ENCODE assay signal across 10 cellular contexts in the genomic region with DNA sequence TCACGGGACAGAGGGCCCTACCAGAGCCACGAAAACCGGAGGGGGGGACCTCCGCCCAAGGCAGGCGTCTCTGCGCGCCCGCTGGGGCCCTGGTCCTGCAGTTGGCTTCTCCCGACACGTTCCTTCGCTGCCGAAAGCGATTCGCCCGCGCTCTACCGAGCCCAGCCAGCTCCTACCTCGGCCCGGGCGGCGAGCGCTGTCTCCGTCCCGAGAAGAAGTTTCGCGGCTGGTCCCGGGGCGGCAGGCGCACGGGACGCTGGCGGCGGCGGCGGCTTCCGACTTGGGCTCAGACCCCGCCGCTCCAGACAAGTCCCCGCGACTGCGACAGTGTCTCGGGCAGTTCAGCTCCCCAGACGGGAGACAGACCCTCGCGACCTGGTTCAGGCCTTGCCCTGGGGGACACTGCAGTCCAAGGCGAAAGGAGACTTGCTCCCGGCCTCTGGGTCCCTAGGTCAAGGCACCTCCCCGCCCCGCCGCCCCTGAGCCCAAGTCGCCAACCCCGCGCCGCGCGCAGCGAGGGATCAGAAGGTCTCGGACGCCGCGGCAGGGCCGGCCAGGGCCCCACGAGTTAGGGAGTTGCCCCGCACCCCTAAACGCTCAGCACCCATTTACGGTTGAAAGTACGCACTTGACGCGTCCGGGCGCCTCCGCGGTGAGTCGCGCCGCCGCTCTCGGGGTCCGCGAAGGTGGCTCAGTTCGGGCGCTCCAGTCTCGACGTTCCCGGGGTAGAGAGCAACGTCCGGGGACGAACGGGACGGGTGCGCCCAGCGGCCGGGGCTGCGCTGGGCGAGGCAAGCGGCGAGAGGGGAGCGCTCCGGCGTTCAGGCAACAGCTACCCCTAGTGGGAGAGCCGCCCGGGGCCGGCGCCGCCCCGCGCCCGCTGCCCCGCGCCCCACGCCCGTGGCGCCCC. TPM values are rescaled to one million over a fixed set of nuclear protein-coding genes. Genes with fewer than 3 reads are reported as not detected.
DNase-seq lines count a peak whose midpoint lies in the region; ATAC-seq and TF ChIP-seq lines count a peak whose summit lies in the region.
"Had no signal": no experiment of that assay in that cellular context is flagged by ENCODE, and none has a peak within 500 bp of the region (broad histone marks: within the 10 kb centered on the region; RNA-seq: fewer than 3 reads in every experiment).

No MANE protein-coding gene starts in this region.

- no peaks in the 10 kb centered on the region for H3K36me3 Mint-ChIP-seq in CD8-positive, alpha-beta memory T cell

- ATAC-seq in omental fat pad (ENCODE audit: low FRiP score): peak; percentile 73

- H3K4me3 ChIP-seq in BJ (ENCODE audit: low read depth, low read length) (peak overlapping the region; percentile 22), cardiac muscle cell (peak overlapping the region; percentile 6)
- no peak overlapping the region for H3K4me3 ChIP-seq in CD8-positive, alpha-beta memory T cell (ENCODE audit: low read length)

- H3K9me3 Mint-ChIP-seq in CD8-positive, alpha-beta memory T cell: peaks cover 0 to 10% (median 4%) of the 10 kb centered on the region in 5 donors

- no peak overlapping the region for H3K27ac Mint-ChIP-seq in CD8-positive, alpha-beta memory T cell

- intact Hi-C loops in head of caudate nucleus (cut with DNase I): no loop called here

- no peak overlapping the region for H3K4me3 Mint-ChIP-seq in CD8-positive, alpha-beta memory T cell

- H3K4me1 Mint-ChIP-seq in CD8-positive, alpha-beta memory T cell: peaks cover 0 to 8% (median 4%) of the 10 kb centered on the region in 3 donors

- CTCF ChIA-PET in BJ (lab: Yijun Ruan, JAX): no interaction called here
- CTCF ChIA-PET in CD8-positive, alpha-beta memory T cell (lab: Charles Lee): no interaction called here

- H3K4me1 ChIP-seq in cardiac muscle cell (ENCODE audit: low read depth): no peaks in the 10 kb centered on the region
- H3K4me1 ChIP-seq in CD8-positive, alpha-beta memory T cell (ENCODE audit: insufficient read depth, low read length): no peaks in the 10 kb centered on the region

- POLR2A ChIA-PET in BJ (lab: Charles Lee): no interaction called here
- POLR2A ChIA-PET in CD8-positive, alpha-beta memory T cell (lab: Charles Lee): no interaction called here

- DNase-seq in BJ (ENCODE audit: low read depth) (no peak), NCI-H2171 (lab: John Stamatoyannopoulos, UW) (peak; percentile 44), cardiac muscle cell (ENCODE audit: low read depth in 1 of 2, low spot score in 1 of 2) (peak; percentile 48 to 59), omental fat pad (ENCODE audit: low spot score) (no peak), head of caudate nucleus (no peak), amygdala (lab: John Stamatoyannopoulos, UW) (no peak), SK-N-DZ (ENCODE audit: low spot score) (no peak)
- DNase-seq in CD8-positive, alpha-beta memory T cell: no peak
- DNase-seq: NCI-H1048, T-helper 9 cell had no signal

- TF ChIP-seq CTCF in BJ (IDR thresholded peaks at IDR 0.05; ENCODE audit: insufficient read depth, low read depth, low read length) (no peak), cardiac muscle cell (IDR thresholded peaks at IDR 0.05; ENCODE audit: low read depth, low read length) (peak; percentile 32), omental fat pad (IDR thresholded peaks at IDR 0.05) (no peak)

- no peaks in the 10 kb centered on the region for H3K36me3 ChIP-seq in BJ (ENCODE audit: control insufficient read depth, insufficient read depth, low read length)
- no peaks in the 10 kb centered on the region for H3K36me3 ChIP-seq in cardiac muscle cell
- no peaks in the 10 kb centered on the region for H3K36me3 ChIP-seq in CD8-positive, alpha-beta memory T cell (ENCODE audit: insufficient read depth, low read length)

- peaks cover 35% of the 10 kb centered on the region for H3K27me3 ChIP-seq in BJ (ENCODE audit: control insufficient read depth, insufficient read depth, low read length)
- peaks cover 94% of the 10 kb centered on the region for H3K27me3 ChIP-seq in cardiac muscle cell
- peaks cover 11% of the 10 kb centered on the region for H3K27me3 ChIP-seq in CD8-positive, alpha-beta memory T cell (ENCODE audit: insufficient read depth, low read length, poor library complexity, severe bottlenecking)

- no peaks in the 10 kb centered on the region for H3K9me3 ChIP-seq in cardiac muscle cell (ENCODE audit: low read depth)
- no peaks in the 10 kb centered on the region for H3K9me3 ChIP-seq in CD8-positive, alpha-beta memory T cell (ENCODE audit: low read length)

- H3K27me3 Mint-ChIP-seq in CD8-positive, alpha-beta memory T cell: peaks cover 38 to 60% of the 10 kb centered on the region in 2 donors

- H3K27ac ChIP-seq in cardiac muscle cell: no peak overlapping the region
- no peak overlapping the region for H3K27ac ChIP-seq in CD8-positive, alpha-beta memory T cell (ENCODE audit: low read depth, low read length)

RNA-seq across cellular contexts. Expression of gene DIO3, which starts 1.4 kb away (rescaled TPM):
- polyA plus RNA-seq in BJ (2011; rRNA removed): not detected in 2 replicates
- not detected in 2 replicates for polyA minus RNA-seq in BJ (2011; rRNA and poly(A)+ RNA removed)
- 0.18 TPM in 1 of 2 replicates, not detected in the other for total RNA-seq in cardiac muscle cell
- not detected in 2 replicates for polyA plus RNA-seq in cardiac muscle cell
- 10 to 100 TPM in 1 of 4 donors, 1 to 10 TPM in 3; 4.3 to 14.2 (median 5.1) TPM for total RNA-seq in omental fat pad
- polyA plus RNA-seq in SK-N-DZ (2014; cell fraction: cytosol; rRNA removed): not detected in 2 replicates
- polyA plus RNA-seq in SK-N-DZ (2014; cell fraction: nucleus; rRNA removed): not detected in 2 replicates
- not detected for total RNA-seq in CD8-positive, alpha-beta memory T cell
- polyA plus RNA-seq in CD8-positive, alpha-beta memory T cell: not detected

Comparison
In these comparisons a context has a peak if more than half of its experiments do, and no peak if none do; other contexts are left out.
1. DNase-seq: peak in NCI-H2171 (single experiment) and cardiac muscle cell (2 of 2); none in BJ (single experiment), omental fat pad (single experiment), head of caudate nucleus (0 of 42), amygdala (0 of 56), SK-N-DZ (single experiment) and CD8-positive, alpha-beta memory T cell (0 of 5).